ENCODE assay signal across 21 cellular contexts in genomic region chr12:3815096-3815766, GRCh38. TPM values are rescaled to one million over a fixed set of nuclear protein-coding genes. Genes with fewer than 3 reads are reported as not detected.
A peak's percentile ranks its signal among the peaks of the same experiment; 100 is the strongest.
DNase-seq lines count a peak whose midpoint lies in the region; ATAC-seq and TF ChIP-seq lines count a peak whose summit lies in the region.
"Had no signal": no experiment of that assay in that cellular context is flagged by ENCODE, and none has a peak within 500 bp of the region (broad histone marks: within the 10 kb centered on the region; RNA-seq: fewer than 3 reads in every experiment).

No MANE protein-coding gene starts in this region.

- no peaks in the 10 kb centered on the region for H3K27me3 Mint-ChIP-seq in activated naive CD4-positive, alpha-beta T cell treated with anti-CD3 and anti-CD28 coated beads, Interleukin-2, amount 50 U/mL, for 24 hours
- H3K27me3 Mint-ChIP-seq: CD4-positive, CD25-positive, alpha-beta regulatory T cell had no signal

- peaks cover 15% of the 10 kb centered on the region for H3K36me3 Mint-ChIP-seq in activated naive CD4-positive, alpha-beta T cell treated with anti-CD3 and anti-CD28 coated beads, Interleukin-2, amount 50 U/mL, for 24 hours

- no peaks in the 10 kb centered on the region for H3K9me2 ChIP-seq in DOHH2 (replicated peaks; ENCODE audit: control insufficient read depth, low read length)

- no peak overlapping the region for H3K9ac ChIP-seq in BLaER1

- H3K36me3 ChIP-seq in BLaER1 (peaks cover 22% of the 10 kb centered on the region), DOHH2 (ENCODE audit: control insufficient read depth, low read length) (peaks cover 5% of the 10 kb centered on the region; the same call in 1 of the 2 replicates)
- H3K36me3 ChIP-seq: HAP-1 had no signal

- peaks cover 4% of the 10 kb centered on the region; the same call in 1 of the 2 replicates for H3F3A ChIP-seq in DOHH2 (ENCODE audit: control insufficient read depth, insufficient read depth)

- no peaks in the 10 kb centered on the region for H3K27me3 ChIP-seq in BLaER1
- no peaks in the 10 kb centered on the region for H3K27me3 ChIP-seq in DOHH2 (ENCODE audit: control insufficient read depth, low read length)

- no peak overlapping the region for H3K4me3 ChIP-seq in BLaER1
- peak overlapping the region; percentile 35 for H3K4me3 ChIP-seq in DOHH2 (ENCODE audit: low read length)
- H3K4me3 ChIP-seq: A549, HAP-1 had no signal

- H3K4me2 ChIP-seq in BLaER1 (peak overlapping the region; percentile 29; the same call in 1 of the 2 replicates), DOHH2 (ENCODE audit: low read length) (peak overlapping the region; percentile 57)
- H3K4me2 ChIP-seq: A549 had no signal

- H3K4me1 Mint-ChIP-seq in activated naive CD4-positive, alpha-beta T cell treated with anti-CD3 and anti-CD28 coated beads, Interleukin-2, amount 50 U/mL, for 24 hours, result peaks cover 7% of the 10 kb centered on the region

- TF ChIP-seq CTCF in DOHH2 (IDR thresholded peaks at IDR 0.05; ENCODE audit: low read depth, low read length, poor library complexity, severe bottlenecking), result no peak

- H3K4me1 ChIP-seq in BLaER1 (peaks cover 31% of the 10 kb centered on the region), DOHH2 (ENCODE audit: control insufficient read depth, low read length) (peaks cover 34% of the 10 kb centered on the region)
- H3K4me1 ChIP-seq: A549 had no signal

- H3K27ac Mint-ChIP-seq in activated naive CD4-positive, alpha-beta T cell treated with anti-CD3 and anti-CD28 coated beads, Interleukin-2, amount 50 U/mL, for 24 hours, result peak overlapping the region; percentile 56
- H3K27ac Mint-ChIP-seq: CD4-positive, CD25-positive, alpha-beta regulatory T cell; HFFc6 had no signal

- H3K79me2 ChIP-seq in DOHH2 (ENCODE audit: control insufficient read depth, low read length), result no peaks in the 10 kb centered on the region

- H3K4me3 Mint-ChIP-seq in activated naive CD4-positive, alpha-beta T cell treated with anti-CD3 and anti-CD28 coated beads, Interleukin-2, amount 50 U/mL, for 24 hours, result no peak overlapping the region
- H3K4me3 Mint-ChIP-seq: CD4-positive, CD25-positive, alpha-beta regulatory T cell; HFFc6 had no signal

- H3K27ac ChIP-seq in BLaER1, result no peak overlapping the region
- H3K27ac ChIP-seq in DOHH2 (ENCODE audit: low read depth, low read length), result peak overlapping the region; percentile 59
- H3K27ac ChIP-seq: A549, C4-2B had no signal

- H4K20me1 ChIP-seq in BLaER1, result no peaks in the 10 kb centered on the region
- H4K20me1 ChIP-seq in DOHH2 (ENCODE audit: control insufficient read depth, insufficient read depth, low read depth, low read length), result no peaks in the 10 kb centered on the region

- H3K9me3 ChIP-seq in BLaER1 (no peaks in the 10 kb centered on the region), DOHH2 (ENCODE audit: control insufficient read depth, insufficient read depth, low read length) (no peaks in the 10 kb centered on the region)
- H3K9me3 ChIP-seq: A549, HAP-1 had no signal

- no peak for DNase-seq in activated naive CD4-positive, alpha-beta T cell (lab: John Stamatoyannopoulos, UW)
- DNase-seq in left lobe of liver (ENCODE audit: low spot score), result no peak
- no peak for DNase-seq in dedifferentiated amniotic fluid mesenchymal stem cell (ENCODE audit: extremely low spot score)
- no peak for DNase-seq in NCI-H345 treated with DMSO at 0.1 percent for 48 hours (lab: John Stamatoyannopoulos, UW; ENCODE audit: unreplicated experiment)
- DNase-seq: 8988T; ACHN; AML-193; Calu3; CD4-positive, CD25-positive, alpha-beta regulatory T cell; COR-L47; DMS53; DMS79 treated with DMSO at 0.1 percent for 48 hours; GOT3; HFFc6 had no signal

- ATAC-seq in left lobe of liver, result peak; percentile 88
- ATAC-seq in GM19324 (IDR thresholded peaks at IDR 0.05; ENCODE audit: low FRiP score, unreplicated experiment), result no peak
- ATAC-seq: A549 had no signal

- H3K9me3 Mint-ChIP-seq in activated naive CD4-positive, alpha-beta T cell treated with anti-CD3 and anti-CD28 coated beads, Interleukin-2, amount 50 U/mL, for 24 hours, result no peaks in the 10 kb centered on the region
- H3K9me3 Mint-ChIP-seq: CD4-positive, CD25-positive, alpha-beta regulatory T cell; HFFc6 had no signal

RNA-seq across cellular contexts. Expression of gene PARP11, which starts 58.0 kb away (rescaled TPM):
- 4.8 TPM for total RNA-seq in left lobe of liver
